16 cellular contexts compared by ENCODE assay signal in the genomic region with DNA sequence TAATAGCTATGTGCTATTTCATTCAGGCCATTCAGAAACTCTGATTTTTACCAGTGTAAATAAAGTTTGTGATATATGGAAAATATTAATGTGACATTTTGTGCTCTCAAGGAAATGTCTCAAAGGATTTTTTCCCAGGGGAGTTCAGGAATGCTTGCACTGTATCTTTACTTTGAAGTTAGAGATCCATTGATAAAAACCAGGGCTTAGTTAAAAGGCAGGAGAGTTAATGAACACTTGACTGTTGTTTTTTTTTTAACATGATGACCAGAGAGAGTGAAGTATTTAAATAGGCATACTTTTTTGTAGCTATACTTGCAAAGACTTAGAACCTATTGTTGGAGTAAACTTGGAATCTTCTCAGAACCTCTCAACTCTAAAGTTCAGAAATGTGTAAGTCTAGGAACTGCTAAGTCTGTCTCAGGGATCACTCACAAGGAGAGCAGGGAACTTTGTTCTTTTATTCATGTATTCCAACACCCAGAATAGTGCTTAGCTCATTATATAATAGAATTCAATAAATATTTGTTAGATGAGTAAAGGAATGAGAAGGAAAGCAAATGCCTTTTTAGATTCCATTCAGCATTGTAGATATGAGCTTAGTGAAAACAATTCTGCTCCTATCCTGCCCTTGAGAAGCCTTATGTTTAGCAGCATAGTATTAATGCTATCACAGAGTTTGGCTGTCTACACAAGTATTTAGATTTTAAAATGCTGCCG.
DNase-seq lines count a peak whose midpoint lies in the region; ATAC-seq and TF ChIP-seq lines count a peak whose summit lies in the region.
"Had no signal": no experiment of that assay in that cellular context is flagged by ENCODE, and none has a peak within 500 bp of the region (broad histone marks: within the 10 kb centered on the region; RNA-seq: fewer than 3 reads in every experiment).

No MANE protein-coding gene starts in this region.

- H3K27me3 ChIP-seq in heart right ventricle: no peaks in the 10 kb centered on the region
- H3K27me3 ChIP-seq in aorta (ENCODE audit: control insufficient read depth in 1 of 2, insufficient read depth in 2 of 2, low read length in 1 of 2): peaks cover 0 to 2% of the 10 kb centered on the region in 2 donors

- H3K4me1 ChIP-seq in heart right ventricle (peaks cover 2 to 88% (median 57%) of the 10 kb centered on the region in 9 donors), aorta (ENCODE audit: control insufficient read depth in 1 of 2, insufficient read depth in 2 of 2, low read length in 2 of 2) (peaks cover 3 to 20% of the 10 kb centered on the region in 2 donors)

- intact Hi-C loops in heart right ventricle (cut with DNase I) (loop anchor here in 2 of 10 donors (10.0 kb wide), 1 partner anchor 111 kb away; no protein-coding TSS in a partner anchor), left ventricle myocardium superior (cut with micrococcal nuclease) (no loop called here), aorta (cut with DNase I) (no loop called here), CD14-positive monocyte (cut with micrococcal nuclease) (no loop called here)

- no peak overlapping the region for H3K4me3 Mint-ChIP-seq in CD14-positive monocyte
- H3K4me3 Mint-ChIP-seq: activated B cell treated with CpG ODN at 0.5 μM for 24 hours had no signal

- no peaks in the 10 kb centered on the region for H3K9me3 ChIP-seq in heart right ventricle
- no peaks in the 10 kb centered on the region for H3K9me3 ChIP-seq in aorta (ENCODE audit: control insufficient read depth, low read length)

- no peak for TF ChIP-seq CTCF in heart right ventricle (IDR thresholded peaks at IDR 0.05)
- TF ChIP-seq CTCF in cardiac fibroblast (IDR thresholded peaks at IDR 0.05; ENCODE audit: low read depth, low read length): no peak
- no peak for TF ChIP-seq CTCF in CD14-positive monocyte (IDR thresholded peaks at IDR 0.05)

- H3K27ac Mint-ChIP-seq in CD14-positive monocyte: no peak overlapping the region
- H3K27ac Mint-ChIP-seq: activated B cell treated with CpG ODN at 0.5 μM for 24 hours had no signal

- DNase-seq in heart right ventricle (no peak), left ventricle myocardium superior (no peak), cardiac fibroblast (ENCODE audit: low read depth in 2 of 2) (peak; percentile 60 to 81), left kidney (ENCODE audit: low read depth, low spot score) (peak; percentile 45), aorta (no peak), CD14-positive monocyte (ENCODE audit: low spot score) (no peak)
- DNase-seq: ACHN; activated B cell treated with CpG ODN at 0.5 μM for 24 hours; activated T-cell treated with anti-CD3 and anti-CD28 coated beads, Interleukin-2, amount 50 U/mL, for 1 hour; caudate nucleus; NCI-H1048; NCI-H69; SHP77 treated with DMSO at 0.1 percent for 48 hours had no signal

- H3K4me1 Mint-ChIP-seq in CD14-positive monocyte: peaks cover 4% of the 10 kb centered on the region

- H3K36me3 ChIP-seq in heart right ventricle (no peaks in the 10 kb centered on the region), aorta (ENCODE audit: control insufficient read depth in 1 of 2, insufficient read depth in 2 of 2, low read length in 1 of 2) (peaks cover 0 to 2% of the 10 kb centered on the region in 2 donors)

- H3K9me3 Mint-ChIP-seq in CD14-positive monocyte: no peaks in the 10 kb centered on the region
- H3K9me3 Mint-ChIP-seq: activated B cell treated with CpG ODN at 0.5 μM for 24 hours had no signal

- H3K4me3 ChIP-seq in heart right ventricle (no peak overlapping the region), cardiac fibroblast (replicated peaks in 1 of 2; ENCODE audit: low read depth in 2 of 2, low read length in 2 of 2) (no peak overlapping the region), aorta (ENCODE audit: low read length in 2 of 2) (no peak overlapping the region)

- ATAC-seq in heart right ventricle (peak in 3 of 8 donors; percentile 12 to 28 (median 15)), left ventricle myocardium superior (no peak), aorta (ENCODE audit: low FRiP score) (no peak), GM21390 (IDR thresholded peaks at IDR 0.05; ENCODE audit: unreplicated experiment) (no peak), GM18519 (IDR thresholded peaks at IDR 0.05; ENCODE audit: low FRiP score, unreplicated experiment) (no peak)

- H3K27ac ChIP-seq in heart right ventricle (peak overlapping the region in 6 of 10 donors; percentile 20 to 47 (median 34)), aorta (ENCODE audit: low read depth in 1 of 2, low read length in 2 of 2) (peak overlapping the region; percentile 43 to 51)
- H3K27ac ChIP-seq: parathyroid adenoma had no signal

- WGBS in heart right ventricle, 2 donors: 15 to 37% methylated on average over 1 of the region's 1 CpG
- 3 to 8% methylated on average over 1 of the region's 1 CpG for WGBS in aorta, 2 donors

- no peaks in the 10 kb centered on the region for H3K27me3 Mint-ChIP-seq in CD14-positive monocyte (ENCODE audit: low read depth in 3 of 3)
- H3K27me3 Mint-ChIP-seq: activated B cell treated with CpG ODN at 0.5 μM for 24 hours had no signal

- H3K36me3 Mint-ChIP-seq in CD14-positive monocyte: no peaks in the 10 kb centered on the region

Comparison
In these comparisons a context has a peak if more than half of its experiments do, and no peak if none do; other contexts are left out.
1. DNase-seq: peak in cardiac fibroblast (2 of 2) and left kidney (single experiment); none in heart right ventricle (0 of 2), left ventricle myocardium superior (single experiment), aorta (0 of 2) and CD14-positive monocyte (single experiment).